Comparison of ENCODE assay signal across 9 cellular contexts in the genomic region with DNA sequence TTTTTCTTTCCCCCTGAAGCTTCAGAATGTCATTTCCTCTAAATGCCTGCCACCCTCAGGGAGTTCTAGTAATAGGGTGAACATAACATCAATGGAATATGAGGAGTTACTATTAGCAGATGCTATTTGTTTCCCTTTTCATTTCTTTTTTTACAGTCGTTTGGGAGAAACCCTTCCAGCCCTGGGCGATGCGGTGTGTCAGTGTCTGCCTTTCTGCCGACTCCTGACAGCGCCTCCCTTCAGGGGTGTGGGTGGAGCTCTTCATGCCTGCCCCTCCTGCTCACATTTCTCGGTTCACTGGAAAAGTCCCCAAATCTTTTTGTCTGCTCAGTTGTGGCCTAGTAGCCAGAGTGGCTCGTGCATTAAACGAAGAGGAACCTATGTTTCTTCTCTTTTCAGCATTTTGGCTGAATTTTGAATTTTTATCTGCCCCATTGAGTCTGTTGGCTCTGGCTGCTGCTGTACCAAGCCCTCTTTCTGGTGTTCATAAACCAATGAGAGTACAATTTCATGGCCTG.
DNase-seq lines count a peak whose midpoint lies in the region; ATAC-seq and TF ChIP-seq lines count a peak whose summit lies in the region.
"Had no signal": no experiment of that assay in that cellular context is flagged by ENCODE, and none has a peak within 500 bp of the region (broad histone marks: within the 10 kb centered on the region; RNA-seq: fewer than 3 reads in every experiment).

No MANE protein-coding gene starts in this region.

- no peaks in the 10 kb centered on the region for H3K27me3 Mint-ChIP-seq in T-helper 1 cell treated with Interleukin-12 subunit alpha and Interleukin-12 subunit beta and Interleukin-4 antibody, amounts not matched to agents 30 μg/mL and 1 μg/mL, for 36 hours (ENCODE audit: low read depth)

- no peaks in the 10 kb centered on the region for H3K9me3 Mint-ChIP-seq in T-helper 1 cell treated with Interleukin-12 subunit alpha and Interleukin-12 subunit beta and Interleukin-4 antibody, amounts not matched to agents 30 μg/mL and 1 μg/mL, for 36 hours
- H3K9me3 Mint-ChIP-seq: natural killer cell treated with Interleukin-12 subunit alpha and Interleukin-12 subunit beta and Interleukin-15 and Interleukin-18, amount 100 ng/mL, for 72 hours had no signal

- DNase-seq in AG08396 (ENCODE audit: low spot score): peak; percentile 74
- peak; percentile 35 to 58 for DNase-seq in fibroblast of lung (ENCODE audit: low read depth in 2 of 2)
- DNase-seq in DMS153 treated with DMSO at 0.1 percent for 48 hours (lab: John Stamatoyannopoulos, UW; ENCODE audit: unreplicated experiment): no peak
- DNase-seq in NCI-H774 (lab: John Stamatoyannopoulos, UW): no peak

- H3K4me1 ChIP-seq in fibroblast of lung (ENCODE audit: control insufficient read depth, extremely low read depth, insufficient read depth, low read length): peaks cover 7% of the 10 kb centered on the region
- peaks cover 14% of the 10 kb centered on the region for H3K4me1 ChIP-seq in neuron (ENCODE audit: insufficient read depth, low read length)

- H3K27ac ChIP-seq in fibroblast of lung (ENCODE audit: insufficient read depth, low read length): peak overlapping the region; percentile 16

- no peaks in the 10 kb centered on the region for H4K20me1 ChIP-seq in fibroblast of lung (ENCODE audit: control insufficient read depth, extremely low read depth, insufficient read depth, low read length)

- H3K36me3 Mint-ChIP-seq in T-helper 1 cell treated with Interleukin-12 subunit alpha and Interleukin-12 subunit beta and Interleukin-4 antibody, amounts not matched to agents 30 μg/mL and 1 μg/mL, for 36 hours (ENCODE audit: low read depth): no peaks in the 10 kb centered on the region
- H3K36me3 Mint-ChIP-seq: natural killer cell treated with Interleukin-12 subunit alpha and Interleukin-12 subunit beta and Interleukin-15 and Interleukin-18, amount 100 ng/mL, for 72 hours had no signal

- H3K36me3 ChIP-seq in fibroblast of lung (ENCODE audit: control insufficient read depth, insufficient read depth, low read length) (no peaks in the 10 kb centered on the region), neuron (ENCODE audit: insufficient read depth, low read length) (no peaks in the 10 kb centered on the region)

- no peaks in the 10 kb centered on the region for H3K27me3 ChIP-seq in fibroblast of lung (ENCODE audit: control insufficient read depth, insufficient read depth, low read length)
- no peaks in the 10 kb centered on the region for H3K27me3 ChIP-seq in neuron (ENCODE audit: insufficient read depth, low read length)

- H3K9me3 ChIP-seq in fibroblast of lung (ENCODE audit: control insufficient read depth, insufficient read depth, low read depth, low read length) (no peaks in the 10 kb centered on the region), neuron (ENCODE audit: low read length) (no peaks in the 10 kb centered on the region)

- H2AFZ ChIP-seq in fibroblast of lung (ENCODE audit: low read length) (peak overlapping the region; percentile 43), neuron (ENCODE audit: low read depth, low read length) (no peak overlapping the region)

- H3K79me2 ChIP-seq in fibroblast of lung (ENCODE audit: control insufficient read depth, insufficient read depth, low read length): peaks cover 16% of the 10 kb centered on the region

- peak overlapping the region; percentile 70 for H3K27ac Mint-ChIP-seq in T-helper 1 cell treated with Interleukin-12 subunit alpha and Interleukin-12 subunit beta and Interleukin-4 antibody, amounts not matched to agents 30 μg/mL and 1 μg/mL, for 36 hours
- H3K27ac Mint-ChIP-seq: natural killer cell treated with Interleukin-12 subunit alpha and Interleukin-12 subunit beta and Interleukin-15 and Interleukin-18, amount 100 ng/mL, for 72 hours had no signal

- H3K4me3 Mint-ChIP-seq in T-helper 1 cell treated with Interleukin-12 subunit alpha and Interleukin-12 subunit beta and Interleukin-4 antibody, amounts not matched to agents 30 μg/mL and 1 μg/mL, for 36 hours: peak overlapping the region; percentile 75
- H3K4me3 Mint-ChIP-seq: natural killer cell treated with Interleukin-12 subunit alpha and Interleukin-12 subunit beta and Interleukin-15 and Interleukin-18, amount 100 ng/mL, for 72 hours had no signal

- TF ChIP-seq CTCF in fibroblast of lung (conservative IDR thresholded peaks at IDR 0.05 in 1 of 2, IDR thresholded peaks at IDR 0.05 in 1 of 2; ENCODE audit: low read depth in 1 of 2, low read length in 2 of 2): no peak

- H3K4me1 Mint-ChIP-seq in T-helper 1 cell treated with Interleukin-12 subunit alpha and Interleukin-12 subunit beta and Interleukin-4 antibody, amounts not matched to agents 30 μg/mL and 1 μg/mL, for 36 hours (ENCODE audit: low read depth): peaks cover 45% of the 10 kb centered on the region

- no peak overlapping the region for H3K9ac ChIP-seq in fibroblast of lung (ENCODE audit: insufficient read depth, low read length)

- peak; percentile 66 for ATAC-seq in GM18907 (IDR thresholded peaks at IDR 0.05; ENCODE audit: unreplicated experiment)
- peak; percentile 94 for ATAC-seq in HG03045 (IDR thresholded peaks at IDR 0.05; ENCODE audit: unreplicated experiment)

- H3K4me3 ChIP-seq in fibroblast of lung (replicated peaks in 1 of 4; ENCODE audit: control extremely low read depth in 1 of 4, insufficient read depth in 1 of 4, low read depth in 3 of 4, low read length in 4 of 4): peak overlapping the region; percentile 25 to 45 (median 40)
- H3K4me3 ChIP-seq in neuron (ENCODE audit: low read length): peak overlapping the region; percentile 10

- H3K4me2 ChIP-seq in fibroblast of lung (ENCODE audit: extremely low read depth, insufficient read depth, low read length): peak overlapping the region; percentile 96

Comparison
In these comparisons a context has a peak if more than half of its experiments do, and no peak if none do; other contexts are left out.
1. DNase-seq: peak in AG08396 (single experiment) and fibroblast of lung (2 of 2); none in DMS153 treated with DMSO at 0.1 percent for 48 hours (single experiment) and NCI-H774 (single experiment).